ENCODE assay signal across 25 cellular contexts in the genomic region with DNA sequence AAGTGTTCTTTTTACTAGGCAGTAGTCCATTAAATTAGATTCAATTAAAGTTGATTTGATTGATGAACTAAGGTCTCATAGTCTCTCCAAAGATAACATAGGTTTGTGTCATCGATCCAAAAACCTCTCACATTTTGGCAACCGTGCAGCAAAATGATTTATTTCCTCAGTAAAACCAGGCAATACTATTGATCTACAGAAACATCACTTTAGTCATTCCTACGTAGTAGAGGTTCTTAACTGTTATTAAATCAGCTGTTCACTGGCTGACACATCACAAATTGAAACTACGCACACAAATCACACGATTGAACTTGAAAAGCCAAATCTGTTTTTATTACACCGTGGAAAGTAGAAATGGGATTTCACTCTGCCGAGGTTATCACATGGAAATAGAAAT.
DNase-seq lines count a peak whose midpoint lies in the region; ATAC-seq and TF ChIP-seq lines count a peak whose summit lies in the region.
"Had no signal": no experiment of that assay in that cellular context is flagged by ENCODE, and none has a peak within 500 bp of the region (broad histone marks: within the 10 kb centered on the region; RNA-seq: fewer than 3 reads in every experiment).

No MANE protein-coding gene starts in this region.

- no peaks in the 10 kb centered on the region for H3K36me3 ChIP-seq in left ventricle myocardium inferior
- H3K36me3 ChIP-seq in right atrium auricular region = no peaks in the 10 kb centered on the region
- H3K36me3 ChIP-seq: breast epithelium, heart left ventricle, spleen had no signal

- intact Hi-C loops in left ventricle myocardium inferior (cut with micrococcal nuclease) = no loop called here

- ATAC-seq in HG03378 (IDR thresholded peaks at IDR 0.05; ENCODE audit: unreplicated experiment) = no peak
- ATAC-seq in HG03045 (IDR thresholded peaks at IDR 0.05; ENCODE audit: unreplicated experiment) = no peak
- ATAC-seq: CD8-positive, alpha-beta T cell; effector memory CD8-positive, alpha-beta T cell; heart left ventricle; Panc1; stimulated activated memory B cell treated with anti-CD40 and anti-IgM and Interleukin-4, amounts not matched to agents 10 μg/mL and 1 μg/mL and 100 μg/mL, for 72 hours had no signal

- peaks cover 7% of the 10 kb centered on the region for H3K4me1 ChIP-seq in left ventricle myocardium inferior
- no peaks in the 10 kb centered on the region for H3K4me1 ChIP-seq in right atrium auricular region
- H3K4me1 ChIP-seq: breast epithelium, spleen, testis had no signal

- DNase-seq in left ventricle myocardium inferior (no peak), right atrium auricular region (ENCODE audit: low spot score) (no peak), fibroblast of mammary gland (ENCODE audit: low read depth) (peak; percentile 89), skeletal muscle cell (ENCODE audit: low read depth) (peak; percentile 47), SHP77 (lab: John Stamatoyannopoulos, UW) (no peak), T-helper 2 cell (no peak)
- DNase-seq: 8988T; activated effector memory CD4-positive, alpha-beta T cell treated with anti-CD3 and anti-CD28 coated beads, Interleukin-2, amount 50 U/mL, for 16 hours; activated naive CD8-positive, alpha-beta T cell treated with anti-CD3 and anti-CD28 coated beads, Interleukin-2, amount 10 ng/mL, durations not matched to agents 7 days and 5 days; AML-193; CD8-positive, alpha-beta T cell; effector memory CD8-positive, alpha-beta T cell; heart left ventricle; KBM-7; NCI-H1436; NCI-H2107; NCI-H510A treated with DMSO at 0.1 percent for 48 hours; spleen; stimulated activated CD4-positive, alpha-beta T cell treated with anti-CD3 and anti-CD28 coated beads, Interleukin-4, amount 100 ng/mL, for 1 hour; testis had no signal

- peak overlapping the region; percentile 29 for H3K4me3 ChIP-seq in left ventricle myocardium inferior
- no peak overlapping the region for H3K4me3 ChIP-seq in right atrium auricular region
- no peak overlapping the region for H3K4me3 ChIP-seq in fibroblast of mammary gland (ENCODE audit: control insufficient read depth, low read depth, low read length)
- no peak overlapping the region for H3K4me3 ChIP-seq in skeletal muscle cell (ENCODE audit: low read depth, low read length)
- H3K4me3 ChIP-seq: breast epithelium, spleen, testis had no signal

- H3K27ac ChIP-seq in left ventricle myocardium inferior (replicated peaks) (no peak overlapping the region), right atrium auricular region (no peak overlapping the region)
- H3K27ac ChIP-seq: breast epithelium, spleen, testis had no signal

- TF ChIP-seq CTCF in left ventricle myocardium inferior (IDR thresholded peaks at IDR 0.05; ENCODE audit: borderline replicate concordance) (no peak), right atrium auricular region (IDR thresholded peaks at IDR 0.05) (no peak), fibroblast of mammary gland (conservative IDR thresholded peaks at IDR 0.05; ENCODE audit: control insufficient read depth, insufficient read depth, low read depth, low read length) (no peak)

- H3K9me3 ChIP-seq in left ventricle myocardium inferior (replicated peaks) (no peaks in the 10 kb centered on the region), right atrium auricular region (no peaks in the 10 kb centered on the region)
- H3K9me3 ChIP-seq: breast epithelium, heart left ventricle, spleen, testis had no signal

- H3K27me3 ChIP-seq in left ventricle myocardium inferior (ENCODE audit: low read depth) (no peaks in the 10 kb centered on the region), right atrium auricular region (no peaks in the 10 kb centered on the region)
- H3K27me3 ChIP-seq: breast epithelium, heart left ventricle, spleen, testis had no signal

Comparison
In these comparisons a context has a peak if more than half of its experiments do, and no peak if none do; other contexts are left out.
1. DNase-seq: peak in fibroblast of mammary gland (single experiment) and skeletal muscle cell (single experiment); none in left ventricle myocardium inferior (single experiment), right atrium auricular region (single experiment), SHP77 (0 of 2) and T-helper 2 cell (0 of 5).